In genomic region chr15:63480441-63480821, GRCh38 we compare ENCODE assay signal across 15 cellular contexts. TPM values are rescaled to one million over a fixed set of nuclear protein-coding genes. Genes with fewer than 3 reads are reported as not detected.
DNase-seq lines count a peak whose midpoint lies in the region; ATAC-seq, FAIRE-seq and TF ChIP-seq lines count a peak whose summit lies in the region.
"Had no signal": no experiment of that assay in that cellular context is flagged by ENCODE, and none has a peak within 500 bp of the region (broad histone marks: within the 10 kb centered on the region; RNA-seq: fewer than 3 reads in every experiment).

No MANE protein-coding gene starts in this region.

- peak overlapping the region; percentile 65 for H3K4me3 Mint-ChIP-seq in activated T-helper 17 cell treated with anti-CD3 and anti-CD28 coated beads, Interleukin-2, amount 50 U/mL, for 72 hours
- peak overlapping the region; percentile 78 for H3K4me3 Mint-ChIP-seq in memory B cell
- H3K4me3 Mint-ChIP-seq: natural killer cell had no signal

- H3K4me2 ChIP-seq in BLaER1 = peak overlapping the region; percentile 98

- no peak for FAIRE-seq in D721Med (lab: Jason Lieb, UNC)
- FAIRE-seq: islet of Langerhans had no signal

- no peak for ATAC-seq in activated T-helper 17 cell treated with anti-CD3 and anti-CD28 coated beads, Interleukin-2, amount 50 U/mL, for 72 hours (replicated peaks)
- ATAC-seq in memory B cell (ENCODE audit: low read depth) (no peak), esophagus mucosa (no peak)
- ATAC-seq: gastroesophageal sphincter had no signal

- in situ Hi-C loops in Caki2 (cut with HindIII; ENCODE audit: low pct_unique_long_range_greater_than_20kb, low sequenced_read_pairs) = no loop called here

- H3K27me3 ChIP-seq in BLaER1 = no peaks in the 10 kb centered on the region
- H3K27me3 ChIP-seq: ascending aorta, gastroesophageal sphincter had no signal

- H3K9me3 Mint-ChIP-seq in activated T-helper 17 cell treated with anti-CD3 and anti-CD28 coated beads, Interleukin-2, amount 50 U/mL, for 72 hours = no peaks in the 10 kb centered on the region
- H3K9me3 Mint-ChIP-seq in memory B cell = no peaks in the 10 kb centered on the region
- H3K9me3 Mint-ChIP-seq: natural killer cell had no signal

- DNase-seq in Caki2 (ENCODE audit: low read depth) (peak; percentile 21), memory B cell (ENCODE audit: low spot score in 2 of 2) (no peak), LoVo (ENCODE audit: low spot score) (no peak), NOMO-1 treated with DMSO at 0.1 percent for 48 hours (lab: John Stamatoyannopoulos, UW; ENCODE audit: unreplicated experiment) (no peak), D721Med (ENCODE audit: insufficient read length, low spot score) (no peak)
- DNase-seq: natural killer cell, NCI-H146, NCI-H510A, T1000 had no signal

- H3K9ac ChIP-seq in BLaER1 = peak overlapping the region; percentile 71

- no peaks in the 10 kb centered on the region for H3K36me3 Mint-ChIP-seq in activated T-helper 17 cell treated with anti-CD3 and anti-CD28 coated beads, Interleukin-2, amount 50 U/mL, for 72 hours (ENCODE audit: low read depth)
- H3K36me3 Mint-ChIP-seq in memory B cell = no peaks in the 10 kb centered on the region
- H3K36me3 Mint-ChIP-seq: natural killer cell had no signal

- H3K4me3 ChIP-seq in BLaER1 = peak overlapping the region; percentile 53
- H3K4me3 ChIP-seq: ascending aorta, gastroesophageal sphincter had no signal

- H3K4me1 ChIP-seq in BLaER1 = peaks cover 86% of the 10 kb centered on the region
- H3K4me1 ChIP-seq: ascending aorta had no signal

- peak overlapping the region; percentile 92 for H3K27ac Mint-ChIP-seq in activated T-helper 17 cell treated with anti-CD3 and anti-CD28 coated beads, Interleukin-2, amount 50 U/mL, for 72 hours
- peak overlapping the region; percentile 100 for H3K27ac Mint-ChIP-seq in memory B cell
- H3K27ac Mint-ChIP-seq: natural killer cell had no signal

- no peaks in the 10 kb centered on the region for H3K9me3 ChIP-seq in BLaER1
- H3K9me3 ChIP-seq: ascending aorta, gastroesophageal sphincter had no signal

- H3K36me3 ChIP-seq in BLaER1 = no peaks in the 10 kb centered on the region
- H3K36me3 ChIP-seq: ascending aorta, gastroesophageal sphincter had no signal

- peaks cover 35% of the 10 kb centered on the region for H3K4me1 Mint-ChIP-seq in activated T-helper 17 cell treated with anti-CD3 and anti-CD28 coated beads, Interleukin-2, amount 50 U/mL, for 72 hours
- H3K4me1 Mint-ChIP-seq in memory B cell = peaks cover 43% of the 10 kb centered on the region

- H3K27me3 Mint-ChIP-seq in activated T-helper 17 cell treated with anti-CD3 and anti-CD28 coated beads, Interleukin-2, amount 50 U/mL, for 72 hours = no peaks in the 10 kb centered on the region
- no peaks in the 10 kb centered on the region for H3K27me3 Mint-ChIP-seq in memory B cell

- H4K20me1 ChIP-seq in BLaER1 = no peaks in the 10 kb centered on the region

- no peak for TF ChIP-seq CTCF in D721Med (IDR thresholded peaks at IDR 0.05; ENCODE audit: insufficient read depth, missing control alignments)

- H3K27ac ChIP-seq in BLaER1 = peak overlapping the region; percentile 88
- H3K27ac ChIP-seq: ascending aorta, gastroesophageal sphincter had no signal

RNA-seq across cellular contexts. Expression of gene USP3, which starts 24.0 kb away (rescaled TPM):
- total RNA-seq in Caki2 (2014; rRNA removed; shearing (Covaris generic); ENCODE audit: low replicate concordance) = 41.2 and 53.3 TPM in 2 replicates
- 100 to 1,000 TPM in 1 of 2 donors, 10 to 100 TPM in 1; 60.9 to 102 TPM for total RNA-seq in activated T-helper 17 cell treated with anti-CD3 and anti-CD28 coated beads, Interleukin-2, amount 50 U/mL, for 72 hours
- 37.0 TPM for total RNA-seq in esophagus mucosa
